ENCODE assay signal across 9 cellular contexts in genomic region chr2:231720971-231721640, GRCh38. TPM values are rescaled to one million over a fixed set of nuclear protein-coding genes. Genes with fewer than 3 reads are reported as not detected.
DNase-seq lines count a peak whose midpoint lies in the region; ATAC-seq and TF ChIP-seq lines count a peak whose summit lies in the region.
"Had no signal": no experiment of that assay in that cellular context is flagged by ENCODE, and none has a peak within 500 bp of the region (broad histone marks: within the 10 kb centered on the region; RNA-seq: fewer than 3 reads in every experiment).

No MANE protein-coding gene starts in this region.

- peak; percentile 85 for ATAC-seq in GM18511 (IDR thresholded peaks at IDR 0.05; ENCODE audit: unreplicated experiment)
- ATAC-seq in GM21515 (IDR thresholded peaks at IDR 0.05; ENCODE audit: unreplicated experiment) = peak; percentile 71
- ATAC-seq in HG03354 (IDR thresholded peaks at IDR 0.05; ENCODE audit: poor library complexity, severe bottlenecking, unreplicated experiment) = peak; percentile 64
- peak; percentile 19 for ATAC-seq in left colon
- no peak for ATAC-seq in lower lobe of right lung

- no peaks in the 10 kb centered on the region for H3K27me3 ChIP-seq in lower lobe of right lung (ENCODE audit: low read depth)

- no peak overlapping the region for H3K4me3 Mint-ChIP-seq in immature natural killer cell

- no peak for TF ChIP-seq CTCF in lower lobe of right lung (IDR thresholded peaks at IDR 0.05)

- H3K9me3 Mint-ChIP-seq in immature natural killer cell = no peaks in the 10 kb centered on the region

- H3K36me3 Mint-ChIP-seq in immature natural killer cell = no peaks in the 10 kb centered on the region

- H3K27me3 Mint-ChIP-seq in immature natural killer cell (ENCODE audit: low read depth in 3 of 3) = peaks cover 0 to 2% (median 0%) of the 10 kb centered on the region in 3 donors

- no peak overlapping the region for H3K27ac Mint-ChIP-seq in immature natural killer cell

- intact Hi-C loops in left colon (cut with DNase I, micrococcal nuclease) (no loop called here), lower lobe of right lung (cut with DNase I) (no loop called here)

- no peak overlapping the region for H3K4me3 ChIP-seq in lower lobe of right lung

- no peaks in the 10 kb centered on the region for H3K36me3 ChIP-seq in lower lobe of right lung

- H3K27ac ChIP-seq in lower lobe of right lung = no peak overlapping the region
- H3K27ac ChIP-seq: RWPE1 had no signal

- DNase-seq in left colon (no peak), lower lobe of right lung (no peak), immature natural killer cell (no peak), EL (no peak)
- no peak for DNase-seq in stimulated activated CD8-positive, alpha-beta memory T cell treated with anti-CD3 and anti-CD28 coated beads, Interleukin-4, amount 100 ng/mL, for 48 hours

- H3K9me3 ChIP-seq in lower lobe of right lung = no peaks in the 10 kb centered on the region

- no peaks in the 10 kb centered on the region for H3K4me1 Mint-ChIP-seq in immature natural killer cell

- no peaks in the 10 kb centered on the region for H3K4me1 ChIP-seq in lower lobe of right lung

RNA-seq across cellular contexts. Expression of gene PTMA, which starts 12.8 kb away (rescaled TPM):
- 100 to 1,000 TPM; 775 to 846 TPM for total RNA-seq in left colon
- total RNA-seq in lower lobe of right lung = 729 TPM
- 1,000 to 10,000 TPM in 2 of 3 donors, 100 to 1,000 TPM in 1; 953 to 2,361 (median 1,987) TPM for polyA plus RNA-seq in immature natural killer cell

RNA-seq across cellular contexts. Expression of gene PDE6D, which starts 60.0 kb away (rescaled TPM):
- total RNA-seq in left colon = 10 to 100 TPM; 16.2 to 17.5 TPM
- total RNA-seq in lower lobe of right lung = 18.5 TPM
- polyA plus RNA-seq in immature natural killer cell = 10 to 100 TPM; 62.2 to 84.5 (median 72.6) TPM

Comparison
In these comparisons a context has a peak if more than half of its experiments do, and no peak if none do; other contexts are left out.
1. ATAC-seq: peak in GM18511 (single experiment), GM21515 (single experiment), HG03354 (single experiment) and left colon (single experiment); none in lower lobe of right lung (0 of 2).